ENCODE assay signal across 1 cellular context in genomic region chr15:45586990-45587860, GRCh38.
TF ChIP-seq lines count a peak whose summit lies in the region.

Gene BLOC1S6, plus strand, starts transcription at chr15:45587379. Its CDS starts 65 bp downstream, at chr15:45587444.

TF ChIP-seq in HepG2, 621 proteins besides CTCF, POLR2A, EP300 and RAD21 (continued from another document and continues in another):
- TF ChIP-seq, protein P1, sequence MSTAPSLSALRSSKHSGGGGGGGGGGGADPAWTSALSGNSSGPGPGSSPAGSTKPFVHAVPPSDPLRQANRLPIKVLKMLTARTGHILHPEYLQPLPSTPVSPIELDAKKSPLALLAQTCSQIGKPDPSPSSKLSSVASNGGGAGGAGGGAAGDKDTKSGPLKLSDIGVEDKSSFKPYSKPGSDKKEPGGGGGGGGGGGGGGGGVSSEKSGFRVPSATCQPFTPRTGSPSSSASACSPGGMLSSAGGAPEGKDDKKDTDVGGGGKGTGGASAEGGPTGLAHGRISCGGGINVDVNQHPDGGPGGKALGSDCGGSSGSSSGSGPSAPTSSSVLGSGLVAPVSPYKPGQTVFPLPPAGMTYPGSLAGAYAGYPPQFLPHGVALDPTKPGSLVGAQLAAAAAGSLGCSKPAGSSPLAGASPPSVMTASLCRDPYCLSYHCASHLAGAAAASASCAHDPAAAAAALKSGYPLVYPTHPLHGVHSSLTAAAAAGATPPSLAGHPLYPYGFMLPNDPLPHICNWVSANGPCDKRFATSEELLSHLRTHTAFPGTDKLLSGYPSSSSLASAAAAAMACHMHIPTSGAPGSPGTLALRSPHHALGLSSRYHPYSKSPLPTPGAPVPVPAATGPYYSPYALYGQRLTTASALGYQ (CRISPR knock-in tag; IDR thresholded peaks at IDR 0.05), result peak; percentile 50; the same call in 1 of the 2 replicates
- TF ChIP-seq MIER2 (CRISPR knock-in tag; IDR thresholded peaks at IDR 0.05), result no peak; the same call in 1 of the 2 replicates
- TF ChIP-seq POGZ (CRISPR knock-in tag; IDR thresholded peaks at IDR 0.05), result peak; percentile 97
- 0 out of 2 replicates have a peak, but pooled peaks have one; percentile 54 for TF ChIP-seq AHR (CRISPR knock-in tag; IDR thresholded peaks at IDR 0.05)
- TF ChIP-seq CBX5 (CRISPR knock-in tag; IDR thresholded peaks at IDR 0.05; ENCODE audit: borderline replicate concordance), result peak; percentile 84; the same call in 1 of the 2 replicates
- TF ChIP-seq KDM4B (CRISPR knock-in tag; IDR thresholded peaks at IDR 0.05), result no peak
- peak; percentile 82 for TF ChIP-seq ZNF274 (CRISPR knock-in tag; IDR thresholded peaks at IDR 0.05)
- TF ChIP-seq, protein P2, sequence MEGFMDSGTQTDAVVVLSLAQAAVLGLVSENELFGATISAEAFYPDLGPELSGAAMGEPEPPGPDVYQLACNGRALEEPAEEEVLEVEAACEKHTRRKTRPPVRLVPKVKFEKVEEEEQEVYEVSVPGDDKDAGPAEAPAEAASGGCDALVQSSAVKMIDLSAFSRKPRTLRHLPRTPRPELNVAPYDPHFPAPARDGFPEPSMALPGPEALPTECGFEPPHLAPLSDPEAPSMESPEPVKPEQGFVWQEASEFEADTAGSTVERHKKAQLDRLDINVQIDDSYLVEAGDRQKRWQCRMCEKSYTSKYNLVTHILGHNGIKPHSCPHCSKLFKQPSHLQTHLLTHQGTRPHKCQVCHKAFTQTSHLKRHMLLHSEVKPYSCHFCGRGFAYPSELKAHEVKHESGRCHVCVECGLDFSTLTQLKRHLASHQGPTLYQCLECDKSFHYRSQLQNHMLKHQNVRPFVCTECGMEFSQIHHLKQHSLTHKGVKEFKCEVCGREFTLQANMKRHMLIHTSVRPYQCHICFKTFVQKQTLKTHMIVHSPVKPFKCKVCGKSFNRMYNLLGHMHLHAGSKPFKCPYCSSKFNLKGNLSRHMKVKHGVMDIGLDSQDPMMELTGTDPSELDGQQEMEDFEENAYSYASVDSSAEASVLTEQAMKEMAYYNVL (CRISPR knock-in tag; IDR thresholded peaks at IDR 0.05; ENCODE audit: borderline replicate concordance), result no peak
- peak; percentile 82 for TF ChIP-seq ARNTL (CRISPR knock-in tag; IDR thresholded peaks at IDR 0.05)
- TF ChIP-seq, protein P3, sequence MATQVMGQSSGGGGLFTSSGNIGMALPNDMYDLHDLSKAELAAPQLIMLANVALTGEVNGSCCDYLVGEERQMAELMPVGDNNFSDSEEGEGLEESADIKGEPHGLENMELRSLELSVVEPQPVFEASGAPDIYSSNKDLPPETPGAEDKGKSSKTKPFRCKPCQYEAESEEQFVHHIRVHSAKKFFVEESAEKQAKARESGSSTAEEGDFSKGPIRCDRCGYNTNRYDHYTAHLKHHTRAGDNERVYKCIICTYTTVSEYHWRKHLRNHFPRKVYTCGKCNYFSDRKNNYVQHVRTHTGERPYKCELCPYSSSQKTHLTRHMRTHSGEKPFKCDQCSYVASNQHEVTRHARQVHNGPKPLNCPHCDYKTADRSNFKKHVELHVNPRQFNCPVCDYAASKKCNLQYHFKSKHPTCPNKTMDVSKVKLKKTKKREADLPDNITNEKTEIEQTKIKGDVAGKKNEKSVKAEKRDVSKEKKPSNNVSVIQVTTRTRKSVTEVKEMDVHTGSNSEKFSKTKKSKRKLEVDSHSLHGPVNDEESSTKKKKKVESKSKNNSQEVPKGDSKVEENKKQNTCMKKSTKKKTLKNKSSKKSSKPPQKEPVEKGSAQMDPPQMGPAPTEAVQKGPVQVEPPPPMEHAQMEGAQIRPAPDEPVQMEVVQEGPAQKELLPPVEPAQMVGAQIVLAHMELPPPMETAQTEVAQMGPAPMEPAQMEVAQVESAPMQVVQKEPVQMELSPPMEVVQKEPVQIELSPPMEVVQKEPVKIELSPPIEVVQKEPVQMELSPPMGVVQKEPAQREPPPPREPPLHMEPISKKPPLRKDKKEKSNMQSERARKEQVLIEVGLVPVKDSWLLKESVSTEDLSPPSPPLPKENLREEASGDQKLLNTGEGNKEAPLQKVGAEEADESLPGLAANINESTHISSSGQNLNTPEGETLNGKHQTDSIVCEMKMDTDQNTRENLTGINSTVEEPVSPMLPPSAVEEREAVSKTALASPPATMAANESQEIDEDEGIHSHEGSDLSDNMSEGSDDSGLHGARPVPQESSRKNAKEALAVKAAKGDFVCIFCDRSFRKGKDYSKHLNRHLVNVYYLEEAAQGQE (IDR thresholded peaks at IDR 0.05; ENCODE audit: borderline replicate concordance in 1 of 2, low read depth in 1 of 2, low read length in 2 of 2), result no peak; a peak in 1 of 4 replicates
- peak; percentile 97 for TF ChIP-seq KDM2A (CRISPR knock-in tag; IDR thresholded peaks at IDR 0.05; ENCODE audit: borderline replicate concordance, low read depth)
- TF ChIP-seq ZSCAN21 (CRISPR knock-in tag; IDR thresholded peaks at IDR 0.05; ENCODE audit: borderline replicate concordance), result 0 out of 2 replicates have a peak, but pooled peaks have one; percentile 54
- peak; percentile 74; the same call in 1 of the 2 replicates for TF ChIP-seq RFXAP (CRISPR knock-in tag; IDR thresholded peaks at IDR 0.05; ENCODE audit: borderline replicate concordance)
- TF ChIP-seq PCBP1 (IDR thresholded peaks at IDR 0.05; ENCODE audit: borderline replicate concordance, low read depth, low read length), result peak; percentile 81; the same call in 1 of the 2 replicates
- TF ChIP-seq SNRNP70 (IDR thresholded peaks at IDR 0.05; ENCODE audit: low read depth, low read length), result no peak
- peak; percentile 12; the same call in 1 of the 2 replicates for TF ChIP-seq ZNF770 (CRISPR knock-in tag; IDR thresholded peaks at IDR 0.05)
- TF ChIP-seq REXO4 (CRISPR knock-in tag; IDR thresholded peaks at IDR 0.05; ENCODE audit: borderline replicate concordance), result no peak
- TF ChIP-seq ZNF629 (CRISPR knock-in tag; conservative IDR thresholded peaks at IDR 0.05), result no peak; the same call in 1 of the 2 replicates
- TF ChIP-seq PPARG (CRISPR knock-in tag; conservative IDR thresholded peaks at IDR 0.05), result no peak; the same call in 1 of the 2 replicates
- TF ChIP-seq FUBP1 (CRISPR knock-in tag; IDR thresholded peaks at IDR 0.05; ENCODE audit: borderline replicate concordance), result no peak
- peak; percentile 33 for TF ChIP-seq TBL1XR1 (IDR thresholded peaks at IDR 0.05; ENCODE audit: borderline replicate concordance, low read length, partially characterized antibody)
- TF ChIP-seq RFX3 (CRISPR knock-in tag; IDR thresholded peaks at IDR 0.05), result no peak
- TF ChIP-seq CBX1 (IDR thresholded peaks at IDR 0.05; ENCODE audit: low read depth), result no peak
- TF ChIP-seq ZNF256 (CRISPR knock-in tag; conservative IDR thresholded peaks at IDR 0.05), result no peak
- TF ChIP-seq ARID4A (CRISPR knock-in tag; IDR thresholded peaks at IDR 0.05; ENCODE audit: borderline replicate concordance), result peak; percentile 97
- peak; percentile 88 for TF ChIP-seq ELF3 (CRISPR knock-in tag; IDR thresholded peaks at IDR 0.05)
- 0 out of 2 replicates have a peak, but pooled peaks have one; percentile 49 for TF ChIP-seq BRCA1 (CRISPR knock-in tag; IDR thresholded peaks at IDR 0.05)
- no peak for TF ChIP-seq ZNF180 (CRISPR knock-in tag; IDR thresholded peaks at IDR 0.05; ENCODE audit: borderline replicate concordance, low read depth)
- TF ChIP-seq HMG20B (CRISPR knock-in tag; conservative IDR thresholded peaks at IDR 0.05), result peak; percentile 68
- no peak for TF ChIP-seq ZFP36 (IDR thresholded peaks at IDR 0.05; ENCODE audit: borderline replicate concordance, low read depth, low read length, partially characterized antibody)
- TF ChIP-seq BRF2 (CRISPR knock-in tag; IDR thresholded peaks at IDR 0.05), result peak; percentile 83; the same call in 1 of the 2 replicates
- TF ChIP-seq ZNF747 (CRISPR knock-in tag; IDR thresholded peaks at IDR 0.05; ENCODE audit: borderline replicate concordance), result peak; percentile 23
- TF ChIP-seq, protein P4, sequence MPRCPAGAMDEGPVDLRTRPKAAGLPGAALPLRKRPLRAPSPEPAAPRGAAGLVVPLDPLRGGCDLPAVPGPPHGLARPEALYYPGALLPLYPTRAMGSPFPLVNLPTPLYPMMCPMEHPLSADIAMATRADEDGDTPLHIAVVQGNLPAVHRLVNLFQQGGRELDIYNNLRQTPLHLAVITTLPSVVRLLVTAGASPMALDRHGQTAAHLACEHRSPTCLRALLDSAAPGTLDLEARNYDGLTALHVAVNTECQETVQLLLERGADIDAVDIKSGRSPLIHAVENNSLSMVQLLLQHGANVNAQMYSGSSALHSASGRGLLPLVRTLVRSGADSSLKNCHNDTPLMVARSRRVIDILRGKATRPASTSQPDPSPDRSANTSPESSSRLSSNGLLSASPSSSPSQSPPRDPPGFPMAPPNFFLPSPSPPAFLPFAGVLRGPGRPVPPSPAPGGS (CRISPR knock-in tag; IDR thresholded peaks at IDR 0.05), result peak; percentile 56; the same call in 1 of the 2 replicates
- peak; percentile 18 for TF ChIP-seq CCAR2 (optimal IDR thresholded peaks at IDR 0.05; ENCODE audit: low read depth, low read length)
- TF ChIP-seq HOXA7 (CRISPR knock-in tag; IDR thresholded peaks at IDR 0.05), result no peak
- TF ChIP-seq NPAS2 (CRISPR knock-in tag; IDR thresholded peaks at IDR 0.05; ENCODE audit: borderline replicate concordance), result no peak
- TF ChIP-seq KLF13 (CRISPR knock-in tag; IDR thresholded peaks at IDR 0.05), result peak; percentile 95
